1 cellular context compared by ENCODE assay signal in the genomic region with DNA sequence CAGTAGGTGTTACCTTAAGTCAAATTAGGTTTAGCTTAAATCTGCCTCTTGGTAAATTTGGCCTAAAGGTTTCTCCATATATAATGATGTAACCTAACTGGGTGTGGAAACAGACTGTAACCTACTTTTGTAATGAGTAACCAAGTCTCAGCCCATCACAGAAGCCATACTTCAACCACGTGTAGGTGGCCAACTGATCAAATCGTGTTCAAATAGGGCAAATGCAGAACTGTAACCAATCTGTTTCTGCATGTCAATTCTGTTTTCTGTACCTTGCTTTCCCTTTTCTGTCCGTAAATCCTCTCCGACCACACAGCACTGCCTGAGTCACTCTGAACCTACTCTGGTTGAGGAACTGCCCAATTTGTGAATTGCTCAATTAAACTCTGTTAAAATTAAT.
TF ChIP-seq lines count a peak whose summit lies in the region.

No MANE protein-coding gene starts in this region.

TF ChIP-seq in GM12878, 131 proteins besides CTCF, POLR2A, EP300 and RAD21 (continued from another document and continues in another):
- TF ChIP-seq TCF7 (IDR thresholded peaks at IDR 0.05; ENCODE audit: borderline replicate concordance) (no peak), NFIC (IDR thresholded peaks at IDR 0.05; ENCODE audit: low read depth, low read length) (no peak), BHLHE40 (IDR thresholded peaks at IDR 0.05; ENCODE audit: borderline replicate concordance in 1 of 2, low read depth in 2 of 2, low read length in 1 of 2) (0 out of 4 replicates have a peak, but pooled peaks of 1 of the 2 experiments have one; percentile 13), POU2F2 (IDR thresholded peaks at IDR 0.05; ENCODE audit: borderline replicate concordance, low read depth, low read length) (no peak), ESRRA (IDR thresholded peaks at IDR 0.05; ENCODE audit: low read length) (no peak), GABPA (IDR thresholded peaks at IDR 0.05; ENCODE audit: low read depth) (no peak), RELA (IDR thresholded peaks at IDR 0.05; ENCODE audit: borderline replicate concordance, partially characterized antibody) (no peak), TCF12 (IDR thresholded peaks at IDR 0.05; ENCODE audit: low read depth, low read length) (no peak), FOS (IDR thresholded peaks at IDR 0.05; ENCODE audit: borderline replicate concordance, extremely low read depth, insufficient read length) (no peak), KDM1A (IDR thresholded peaks at IDR 0.05; ENCODE audit: borderline replicate concordance) (no peak), SRF (IDR thresholded peaks at IDR 0.05; ENCODE audit: low read depth in 2 of 2, low read length in 2 of 2) (no peak), TCF3 (IDR thresholded peaks at IDR 0.05; ENCODE audit: borderline replicate concordance, insufficient read depth, low read depth, low read length) (no peak), POLR2AphosphoS2 (IDR thresholded peaks at IDR 0.05; ENCODE audit: low read depth, low read length) (no peak), ATF7 (IDR thresholded peaks at IDR 0.05; ENCODE audit: low read depth) (peak; percentile 68), SP1 (IDR thresholded peaks at IDR 0.05; ENCODE audit: low read depth, low read length) (no peak), FOXK2 (IDR thresholded peaks at IDR 0.05) (no peak), SPI1 (IDR thresholded peaks at IDR 0.05; ENCODE audit: borderline replicate concordance, insufficient read depth, low read depth, low read length) (peak; percentile 48; the same call in 1 of the 2 replicates), JUNB (IDR thresholded peaks at IDR 0.05) (peak; percentile 30; the same call in 1 of the 2 replicates), ZSCAN29 (IDR thresholded peaks at IDR 0.05) (no peak), DPF2 (IDR thresholded peaks at IDR 0.05) (no peak), GATAD2B (conservative IDR thresholded peaks at IDR 0.05; ENCODE audit: low read depth) (no peak), CBFB (IDR thresholded peaks at IDR 0.05; ENCODE audit: low read depth) (no peak)
- TF ChIP-seq, protein P1, sequence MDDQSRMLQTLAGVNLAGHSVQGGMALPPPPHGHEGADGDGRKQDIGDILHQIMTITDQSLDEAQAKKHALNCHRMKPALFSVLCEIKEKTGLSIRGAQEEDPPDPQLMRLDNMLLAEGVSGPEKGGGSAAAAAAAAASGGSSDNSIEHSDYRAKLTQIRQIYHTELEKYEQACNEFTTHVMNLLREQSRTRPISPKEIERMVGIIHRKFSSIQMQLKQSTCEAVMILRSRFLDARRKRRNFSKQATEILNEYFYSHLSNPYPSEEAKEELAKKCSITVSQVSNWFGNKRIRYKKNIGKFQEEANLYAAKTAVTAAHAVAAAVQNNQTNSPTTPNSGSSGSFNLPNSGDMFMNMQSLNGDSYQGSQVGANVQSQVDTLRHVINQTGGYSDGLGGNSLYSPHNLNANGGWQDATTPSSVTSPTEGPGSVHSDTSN (IDR thresholded peaks at IDR 0.05; ENCODE audit: insufficient replicate concordance, low read depth, low read length) = no peak
- TF ChIP-seq, protein P2, sequence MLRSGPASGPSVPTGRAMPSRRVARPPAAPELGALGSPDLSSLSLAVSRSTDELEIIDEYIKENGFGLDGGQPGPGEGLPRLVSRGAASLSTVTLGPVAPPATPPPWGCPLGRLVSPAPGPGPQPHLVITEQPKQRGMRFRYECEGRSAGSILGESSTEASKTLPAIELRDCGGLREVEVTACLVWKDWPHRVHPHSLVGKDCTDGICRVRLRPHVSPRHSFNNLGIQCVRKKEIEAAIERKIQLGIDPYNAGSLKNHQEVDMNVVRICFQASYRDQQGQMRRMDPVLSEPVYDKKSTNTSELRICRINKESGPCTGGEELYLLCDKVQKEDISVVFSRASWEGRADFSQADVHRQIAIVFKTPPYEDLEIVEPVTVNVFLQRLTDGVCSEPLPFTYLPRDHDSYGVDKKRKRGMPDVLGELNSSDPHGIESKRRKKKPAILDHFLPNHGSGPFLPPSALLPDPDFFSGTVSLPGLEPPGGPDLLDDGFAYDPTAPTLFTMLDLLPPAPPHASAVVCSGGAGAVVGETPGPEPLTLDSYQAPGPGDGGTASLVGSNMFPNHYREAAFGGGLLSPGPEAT (IDR thresholded peaks at IDR 0.05; ENCODE audit: low read depth) = no peak
- TF ChIP-seq, protein P3, sequence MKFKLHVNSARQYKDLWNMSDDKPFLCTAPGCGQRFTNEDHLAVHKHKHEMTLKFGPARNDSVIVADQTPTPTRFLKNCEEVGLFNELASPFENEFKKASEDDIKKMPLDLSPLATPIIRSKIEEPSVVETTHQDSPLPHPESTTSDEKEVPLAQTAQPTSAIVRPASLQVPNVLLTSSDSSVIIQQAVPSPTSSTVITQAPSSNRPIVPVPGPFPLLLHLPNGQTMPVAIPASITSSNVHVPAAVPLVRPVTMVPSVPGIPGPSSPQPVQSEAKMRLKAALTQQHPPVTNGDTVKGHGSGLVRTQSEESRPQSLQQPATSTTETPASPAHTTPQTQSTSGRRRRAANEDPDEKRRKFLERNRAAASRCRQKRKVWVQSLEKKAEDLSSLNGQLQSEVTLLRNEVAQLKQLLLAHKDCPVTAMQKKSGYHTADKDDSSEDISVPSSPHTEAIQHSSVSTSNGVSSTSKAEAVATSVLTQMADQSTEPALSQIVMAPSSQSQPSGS (IDR thresholded peaks at IDR 0.05; ENCODE audit: low read length) = 0 out of 2 replicates have a peak, but pooled peaks have one; percentile 37
- TF ChIP-seq, protein P4, sequence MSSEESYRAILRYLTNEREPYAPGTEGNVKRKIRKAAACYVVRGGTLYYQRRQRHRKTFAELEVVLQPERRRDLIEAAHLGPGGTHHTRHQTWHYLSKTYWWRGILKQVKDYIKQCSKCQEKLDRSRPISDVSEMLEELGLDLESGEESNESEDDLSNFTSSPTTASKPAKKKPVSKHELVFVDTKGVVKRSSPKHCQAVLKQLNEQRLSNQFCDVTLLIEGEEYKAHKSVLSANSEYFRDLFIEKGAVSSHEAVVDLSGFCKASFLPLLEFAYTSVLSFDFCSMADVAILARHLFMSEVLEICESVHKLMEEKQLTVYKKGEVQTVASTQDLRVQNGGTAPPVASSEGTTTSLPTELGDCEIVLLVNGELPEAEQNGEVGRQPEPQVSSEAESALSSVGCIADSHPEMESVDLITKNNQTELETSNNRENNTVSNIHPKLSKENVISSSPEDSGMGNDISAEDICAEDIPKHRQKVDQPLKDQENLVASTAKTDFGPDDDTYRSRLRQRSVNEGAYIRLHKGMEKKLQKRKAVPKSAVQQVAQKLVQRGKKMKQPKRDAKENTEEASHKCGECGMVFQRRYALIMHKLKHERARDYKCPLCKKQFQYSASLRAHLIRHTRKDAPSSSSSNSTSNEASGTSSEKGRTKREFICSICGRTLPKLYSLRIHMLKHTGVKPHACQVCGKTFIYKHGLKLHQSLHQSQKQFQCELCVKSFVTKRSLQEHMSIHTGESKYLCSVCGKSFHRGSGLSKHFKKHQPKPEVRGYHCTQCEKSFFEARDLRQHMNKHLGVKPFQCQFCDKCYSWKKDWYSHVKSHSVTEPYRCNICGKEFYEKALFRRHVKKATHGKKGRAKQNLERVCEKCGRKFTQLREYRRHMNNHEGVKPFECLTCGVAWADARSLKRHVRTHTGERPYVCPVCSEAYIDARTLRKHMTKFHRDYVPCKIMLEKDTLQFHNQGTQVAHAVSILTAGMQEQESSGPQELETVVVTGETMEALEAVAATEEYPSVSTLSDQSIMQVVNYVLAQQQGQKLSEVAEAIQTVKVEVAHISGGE (CRISPR knock-in tag; IDR thresholded peaks at IDR 0.05) = no peak
- TF ChIP-seq, protein P5, sequence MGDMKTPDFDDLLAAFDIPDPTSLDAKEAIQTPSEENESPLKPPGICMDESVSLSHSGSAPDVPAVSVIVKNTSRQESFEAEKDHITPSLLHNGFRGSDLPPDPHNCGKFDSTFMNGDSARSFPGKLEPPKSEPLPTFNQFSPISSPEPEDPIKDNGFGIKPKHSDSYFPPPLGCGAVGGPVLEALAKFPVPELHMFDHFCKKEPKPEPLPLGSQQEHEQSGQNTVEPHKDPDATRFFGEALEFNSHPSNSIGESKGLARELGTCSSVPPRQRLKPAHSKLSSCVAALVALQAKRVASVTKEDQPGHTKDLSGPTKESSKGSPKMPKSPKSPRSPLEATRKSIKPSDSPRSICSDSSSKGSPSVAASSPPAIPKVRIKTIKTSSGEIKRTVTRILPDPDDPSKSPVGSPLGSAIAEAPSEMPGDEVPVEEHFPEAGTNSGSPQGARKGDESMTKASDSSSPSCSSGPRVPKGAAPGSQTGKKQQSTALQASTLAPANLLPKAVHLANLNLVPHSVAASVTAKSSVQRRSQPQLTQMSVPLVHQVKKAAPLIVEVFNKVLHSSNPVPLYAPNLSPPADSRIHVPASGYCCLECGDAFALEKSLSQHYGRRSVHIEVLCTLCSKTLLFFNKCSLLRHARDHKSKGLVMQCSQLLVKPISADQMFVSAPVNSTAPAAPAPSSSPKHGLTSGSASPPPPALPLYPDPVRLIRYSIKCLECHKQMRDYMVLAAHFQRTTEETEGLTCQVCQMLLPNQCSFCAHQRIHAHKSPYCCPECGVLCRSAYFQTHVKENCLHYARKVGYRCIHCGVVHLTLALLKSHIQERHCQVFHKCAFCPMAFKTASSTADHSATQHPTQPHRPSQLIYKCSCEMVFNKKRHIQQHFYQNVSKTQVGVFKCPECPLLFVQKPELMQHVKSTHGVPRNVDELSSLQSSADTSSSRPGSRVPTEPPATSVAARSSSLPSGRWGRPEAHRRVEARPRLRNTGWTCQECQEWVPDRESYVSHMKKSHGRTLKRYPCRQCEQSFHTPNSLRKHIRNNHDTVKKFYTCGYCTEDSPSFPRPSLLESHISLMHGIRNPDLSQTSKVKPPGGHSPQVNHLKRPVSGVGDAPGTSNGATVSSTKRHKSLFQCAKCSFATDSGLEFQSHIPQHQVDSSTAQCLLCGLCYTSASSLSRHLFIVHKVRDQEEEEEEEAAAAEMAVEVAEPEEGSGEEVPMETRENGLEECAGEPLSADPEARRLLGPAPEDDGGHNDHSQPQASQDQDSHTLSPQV (IDR thresholded peaks at IDR 0.05) = no peak
- TF ChIP-seq, protein P6, sequence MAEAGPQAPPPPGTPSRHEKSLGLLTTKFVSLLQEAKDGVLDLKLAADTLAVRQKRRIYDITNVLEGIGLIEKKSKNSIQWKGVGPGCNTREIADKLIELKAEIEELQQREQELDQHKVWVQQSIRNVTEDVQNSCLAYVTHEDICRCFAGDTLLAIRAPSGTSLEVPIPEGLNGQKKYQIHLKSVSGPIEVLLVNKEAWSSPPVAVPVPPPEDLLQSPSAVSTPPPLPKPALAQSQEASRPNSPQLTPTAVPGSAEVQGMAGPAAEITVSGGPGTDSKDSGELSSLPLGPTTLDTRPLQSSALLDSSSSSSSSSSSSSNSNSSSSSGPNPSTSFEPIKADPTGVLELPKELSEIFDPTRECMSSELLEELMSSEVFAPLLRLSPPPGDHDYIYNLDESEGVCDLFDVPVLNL (IDR thresholded peaks at IDR 0.05; ENCODE audit: low read depth, low read length) = no peak
- TF ChIP-seq, protein P7, sequence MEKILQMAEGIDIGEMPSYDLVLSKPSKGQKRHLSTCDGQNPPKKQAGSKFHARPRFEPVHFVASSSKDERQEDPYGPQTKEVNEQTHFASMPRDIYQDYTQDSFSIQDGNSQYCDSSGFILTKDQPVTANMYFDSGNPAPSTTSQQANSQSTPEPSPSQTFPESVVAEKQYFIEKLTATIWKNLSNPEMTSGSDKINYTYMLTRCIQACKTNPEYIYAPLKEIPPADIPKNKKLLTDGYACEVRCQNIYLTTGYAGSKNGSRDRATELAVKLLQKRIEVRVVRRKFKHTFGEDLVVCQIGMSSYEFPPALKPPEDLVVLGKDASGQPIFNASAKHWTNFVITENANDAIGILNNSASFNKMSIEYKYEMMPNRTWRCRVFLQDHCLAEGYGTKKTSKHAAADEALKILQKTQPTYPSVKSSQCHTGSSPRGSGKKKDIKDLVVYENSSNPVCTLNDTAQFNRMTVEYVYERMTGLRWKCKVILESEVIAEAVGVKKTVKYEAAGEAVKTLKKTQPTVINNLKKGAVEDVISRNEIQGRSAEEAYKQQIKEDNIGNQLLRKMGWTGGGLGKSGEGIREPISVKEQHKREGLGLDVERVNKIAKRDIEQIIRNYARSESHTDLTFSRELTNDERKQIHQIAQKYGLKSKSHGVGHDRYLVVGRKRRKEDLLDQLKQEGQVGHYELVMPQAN (conservative IDR thresholded peaks at IDR 0.05) = no peak
- TF ChIP-seq, protein P8, sequence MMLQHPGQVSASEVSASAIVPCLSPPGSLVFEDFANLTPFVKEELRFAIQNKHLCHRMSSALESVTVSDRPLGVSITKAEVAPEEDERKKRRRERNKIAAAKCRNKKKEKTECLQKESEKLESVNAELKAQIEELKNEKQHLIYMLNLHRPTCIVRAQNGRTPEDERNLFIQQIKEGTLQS (IDR thresholded peaks at IDR 0.05; ENCODE audit: borderline replicate concordance, extremely low read depth, low read depth, low read length) = no peak
- TF ChIP-seq, protein P9, sequence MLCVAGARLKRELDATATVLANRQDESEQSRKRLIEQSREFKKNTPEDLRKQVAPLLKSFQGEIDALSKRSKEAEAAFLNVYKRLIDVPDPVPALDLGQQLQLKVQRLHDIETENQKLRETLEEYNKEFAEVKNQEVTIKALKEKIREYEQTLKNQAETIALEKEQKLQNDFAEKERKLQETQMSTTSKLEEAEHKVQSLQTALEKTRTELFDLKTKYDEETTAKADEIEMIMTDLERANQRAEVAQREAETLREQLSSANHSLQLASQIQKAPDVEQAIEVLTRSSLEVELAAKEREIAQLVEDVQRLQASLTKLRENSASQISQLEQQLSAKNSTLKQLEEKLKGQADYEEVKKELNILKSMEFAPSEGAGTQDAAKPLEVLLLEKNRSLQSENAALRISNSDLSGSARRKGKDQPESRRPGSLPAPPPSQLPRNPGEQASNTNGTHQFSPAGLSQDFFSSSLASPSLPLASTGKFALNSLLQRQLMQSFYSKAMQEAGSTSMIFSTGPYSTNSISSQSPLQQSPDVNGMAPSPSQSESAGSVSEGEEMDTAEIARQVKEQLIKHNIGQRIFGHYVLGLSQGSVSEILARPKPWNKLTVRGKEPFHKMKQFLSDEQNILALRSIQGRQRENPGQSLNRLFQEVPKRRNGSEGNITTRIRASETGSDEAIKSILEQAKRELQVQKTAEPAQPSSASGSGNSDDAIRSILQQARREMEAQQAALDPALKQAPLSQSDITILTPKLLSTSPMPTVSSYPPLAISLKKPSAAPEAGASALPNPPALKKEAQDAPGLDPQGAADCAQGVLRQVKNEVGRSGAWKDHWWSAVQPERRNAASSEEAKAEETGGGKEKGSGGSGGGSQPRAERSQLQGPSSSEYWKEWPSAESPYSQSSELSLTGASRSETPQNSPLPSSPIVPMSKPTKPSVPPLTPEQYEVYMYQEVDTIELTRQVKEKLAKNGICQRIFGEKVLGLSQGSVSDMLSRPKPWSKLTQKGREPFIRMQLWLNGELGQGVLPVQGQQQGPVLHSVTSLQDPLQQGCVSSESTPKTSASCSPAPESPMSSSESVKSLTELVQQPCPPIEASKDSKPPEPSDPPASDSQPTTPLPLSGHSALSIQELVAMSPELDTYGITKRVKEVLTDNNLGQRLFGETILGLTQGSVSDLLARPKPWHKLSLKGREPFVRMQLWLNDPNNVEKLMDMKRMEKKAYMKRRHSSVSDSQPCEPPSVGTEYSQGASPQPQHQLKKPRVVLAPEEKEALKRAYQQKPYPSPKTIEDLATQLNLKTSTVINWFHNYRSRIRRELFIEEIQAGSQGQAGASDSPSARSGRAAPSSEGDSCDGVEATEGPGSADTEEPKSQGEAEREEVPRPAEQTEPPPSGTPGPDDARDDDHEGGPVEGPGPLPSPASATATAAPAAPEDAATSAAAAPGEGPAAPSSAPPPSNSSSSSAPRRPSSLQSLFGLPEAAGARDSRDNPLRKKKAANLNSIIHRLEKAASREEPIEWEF (IDR thresholded peaks at IDR 0.05; ENCODE audit: insufficient replicate concordance, low read depth, low read length) = no peak
